Comparison of ENCODE assay signal across 2 cellular contexts in the genomic region with DNA sequence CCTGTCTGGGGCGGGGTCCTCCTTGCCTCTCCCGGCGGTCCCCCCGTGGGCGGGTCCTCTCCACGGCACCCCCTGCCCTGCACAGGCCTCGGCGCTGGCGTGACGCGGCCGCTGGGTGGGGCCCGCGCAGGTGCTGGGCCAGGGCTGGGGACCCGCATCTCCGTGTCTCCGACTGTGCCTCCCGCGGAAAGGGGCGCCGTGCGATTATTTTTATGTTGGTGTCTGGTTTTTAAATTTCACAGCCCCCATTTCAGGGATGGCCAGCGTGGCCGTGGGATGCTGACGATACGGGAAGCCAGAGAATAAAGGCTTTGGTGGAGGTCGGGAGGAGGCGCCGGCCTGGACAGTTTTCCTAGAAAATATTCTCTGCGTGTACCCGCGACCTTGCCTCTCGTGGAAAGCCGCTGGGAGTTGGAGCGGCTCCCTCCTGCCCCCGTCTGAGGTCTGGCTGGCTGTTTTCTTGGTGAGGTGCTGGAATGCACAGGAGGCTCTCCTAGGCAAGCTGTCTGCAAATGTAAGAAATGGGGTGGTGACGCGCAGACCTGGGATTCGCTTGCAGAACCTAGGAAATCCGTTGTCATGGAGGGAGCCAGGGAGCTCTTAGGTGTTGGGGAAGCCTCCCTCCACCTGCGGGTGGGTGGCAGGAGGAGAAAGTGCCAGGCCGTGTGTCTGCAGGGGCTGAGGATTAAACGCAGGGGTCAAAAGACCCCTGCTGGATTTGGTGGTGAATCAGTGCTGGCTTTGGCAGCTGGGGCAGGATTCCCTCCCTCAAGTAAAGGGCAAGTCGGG.
TF ChIP-seq lines count a peak whose summit lies in the region.

No MANE protein-coding gene starts in this region.

TF ChIP-seq in H1, 55 proteins besides CTCF, POLR2A, EP300 and RAD21:
- TF ChIP-seq POLR2AphosphoS5 (IDR thresholded peaks at IDR 0.05; ENCODE audit: low read depth, low read length) (no peak), SUZ12 (IDR thresholded peaks at IDR 0.05; ENCODE audit: low read length) (peak; percentile 44; the same call in 1 of the 2 replicates), CBX5 (IDR thresholded peaks at IDR 0.05; ENCODE audit: low read depth, low read length) (no peak), SP1 (IDR thresholded peaks at IDR 0.05; ENCODE audit: low read depth, low read length) (no peak), SIN3A (conservative IDR thresholded peaks at IDR 0.05 in 1 of 2, IDR thresholded peaks at IDR 0.05 in 1 of 2; ENCODE audit: low read depth in 1 of 2, low read length in 2 of 2) (peak in 1 of 2 experiments; percentile 48; a peak in 2 of 4 replicates), KDM4A (IDR thresholded peaks at IDR 0.05; ENCODE audit: low read depth, low read length, severe bottlenecking) (no peak), NANOG (IDR thresholded peaks at IDR 0.05; ENCODE audit: insufficient read depth, low read depth, low read length, poor library complexity, severe bottlenecking) (no peak), POU5F1 (IDR thresholded peaks at IDR 0.05; ENCODE audit: low read depth, low read length) (no peak), HDAC2 (IDR thresholded peaks at IDR 0.05; ENCODE audit: borderline replicate concordance in 1 of 2, low read depth in 2 of 2, low read length in 2 of 2) (peak in 1 of 2 experiments; percentile 28; a peak in 1 of 4 replicates), BCL11A (IDR thresholded peaks at IDR 0.05; ENCODE audit: low read depth in 2 of 2, low read length in 2 of 2) (no peak), RFX5 (IDR thresholded peaks at IDR 0.05; ENCODE audit: borderline replicate concordance, low read depth, low read length) (no peak), TEAD4 (IDR thresholded peaks at IDR 0.05; ENCODE audit: low read depth, low read length) (peak; percentile 35; the same call in 1 of the 2 replicates), YY1 (IDR thresholded peaks at IDR 0.05; ENCODE audit: low read depth, low read length) (no peak), SAP30 (IDR thresholded peaks at IDR 0.05; ENCODE audit: insufficient read depth, insufficient replicate concordance, low read length) (no peak), CHD2 (IDR thresholded peaks at IDR 0.05; ENCODE audit: low read length) (no peak), HDAC6 (IDR thresholded peaks at IDR 0.05; ENCODE audit: low read depth, low read length) (no peak)
- TF ChIP-seq, protein P1, sequence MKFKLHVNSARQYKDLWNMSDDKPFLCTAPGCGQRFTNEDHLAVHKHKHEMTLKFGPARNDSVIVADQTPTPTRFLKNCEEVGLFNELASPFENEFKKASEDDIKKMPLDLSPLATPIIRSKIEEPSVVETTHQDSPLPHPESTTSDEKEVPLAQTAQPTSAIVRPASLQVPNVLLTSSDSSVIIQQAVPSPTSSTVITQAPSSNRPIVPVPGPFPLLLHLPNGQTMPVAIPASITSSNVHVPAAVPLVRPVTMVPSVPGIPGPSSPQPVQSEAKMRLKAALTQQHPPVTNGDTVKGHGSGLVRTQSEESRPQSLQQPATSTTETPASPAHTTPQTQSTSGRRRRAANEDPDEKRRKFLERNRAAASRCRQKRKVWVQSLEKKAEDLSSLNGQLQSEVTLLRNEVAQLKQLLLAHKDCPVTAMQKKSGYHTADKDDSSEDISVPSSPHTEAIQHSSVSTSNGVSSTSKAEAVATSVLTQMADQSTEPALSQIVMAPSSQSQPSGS (IDR thresholded peaks at IDR 0.05; ENCODE audit: low read length) = no peak

TF ChIP-seq in SK-N-SH treated with all-trans-retinoic acid at 6 μM for 48 hours, 23 proteins besides CTCF, POLR2A, EP300 and RAD21:
- TF ChIP-seq BACH2 (CRISPR knock-in tag; IDR thresholded peaks at IDR 0.05; ENCODE audit: borderline replicate concordance) = no peak
- no peak for TF ChIP-seq SNAI2 (CRISPR knock-in tag; IDR thresholded peaks at IDR 0.05)
- no peak for TF ChIP-seq ZFP30 (CRISPR knock-in tag; IDR thresholded peaks at IDR 0.05)
- no peak for TF ChIP-seq GLIS3 (CRISPR knock-in tag; IDR thresholded peaks at IDR 0.05)
- TF ChIP-seq ZFP3 (CRISPR knock-in tag; IDR thresholded peaks at IDR 0.05) = no peak
- TF ChIP-seq PPARA (CRISPR knock-in tag; IDR thresholded peaks at IDR 0.05; ENCODE audit: borderline replicate concordance) = no peak
- TF ChIP-seq ESRRG (CRISPR knock-in tag; IDR thresholded peaks at IDR 0.05) = no peak
- TF ChIP-seq, protein P2, sequence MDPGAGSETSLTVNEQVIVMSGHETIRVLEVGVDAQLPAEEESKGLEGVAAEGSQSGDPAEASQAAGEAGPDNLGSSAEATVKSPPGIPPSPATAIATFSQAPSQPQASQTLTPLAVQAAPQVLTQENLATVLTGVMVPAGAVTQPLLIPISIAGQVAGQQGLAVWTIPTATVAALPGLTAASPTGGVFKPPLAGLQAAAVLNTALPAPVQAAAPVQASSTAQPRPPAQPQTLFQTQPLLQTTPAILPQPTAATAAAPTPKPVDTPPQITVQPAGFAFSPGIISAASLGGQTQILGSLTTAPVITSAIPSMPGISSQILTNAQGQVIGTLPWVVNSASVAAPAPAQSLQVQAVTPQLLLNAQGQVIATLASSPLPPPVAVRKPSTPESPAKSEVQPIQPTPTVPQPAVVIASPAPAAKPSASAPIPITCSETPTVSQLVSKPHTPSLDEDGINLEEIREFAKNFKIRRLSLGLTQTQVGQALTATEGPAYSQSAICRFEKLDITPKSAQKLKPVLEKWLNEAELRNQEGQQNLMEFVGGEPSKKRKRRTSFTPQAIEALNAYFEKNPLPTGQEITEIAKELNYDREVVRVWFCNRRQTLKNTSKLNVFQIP (CRISPR knock-in tag; IDR thresholded peaks at IDR 0.05; ENCODE audit: borderline replicate concordance, low read depth) = no peak
- no peak for TF ChIP-seq ZNF565 (CRISPR knock-in tag; conservative IDR thresholded peaks at IDR 0.05; ENCODE audit: low read depth)
- no peak for TF ChIP-seq ISL1 (CRISPR knock-in tag; IDR thresholded peaks at IDR 0.05)
- TF ChIP-seq OSR1 (CRISPR knock-in tag; IDR thresholded peaks at IDR 0.05) = no peak
- TF ChIP-seq ZNF70 (CRISPR knock-in tag; IDR thresholded peaks at IDR 0.05) = no peak
